In genomic region chr6:16369989-16370388, GRCh38 we compare ENCODE assay signal across 1 cellular context.
A peak's percentile ranks its signal among the peaks of the same experiment; 100 is the strongest.
TF ChIP-seq lines count a peak whose summit lies in the region.

No MANE protein-coding gene starts in this region.

TF ChIP-seq in SK-N-SH, 30 proteins besides CTCF, POLR2A, EP300 and RAD21 (continued from another document):
- TF ChIP-seq USF1 (IDR thresholded peaks at IDR 0.05; ENCODE audit: borderline replicate concordance, low read depth) (no peak), POLR2AphosphoS5 (IDR thresholded peaks at IDR 0.05; ENCODE audit: low read depth, low read length) (no peak), JUND (IDR thresholded peaks at IDR 0.05) (no peak), FOSL2 (IDR thresholded peaks at IDR 0.05; ENCODE audit: borderline replicate concordance, low read depth) (no peak), GABPA (IDR thresholded peaks at IDR 0.05; ENCODE audit: low read depth) (no peak), MAX (IDR thresholded peaks at IDR 0.05; ENCODE audit: low read depth) (no peak), MEF2A (IDR thresholded peaks at IDR 0.05; ENCODE audit: borderline replicate concordance, low read depth) (no peak), TCF12 (IDR thresholded peaks at IDR 0.05) (peak; percentile 51; the same call in 1 of the 2 replicates), NRF1 (IDR thresholded peaks at IDR 0.05; ENCODE audit: low read depth, low read length) (no peak), RFX5 (IDR thresholded peaks at IDR 0.05; ENCODE audit: low read length) (no peak), MXI1 (IDR thresholded peaks at IDR 0.05; ENCODE audit: low read depth, low read length) (no peak; the same call in 1 of the 2 replicates), SIN3A (IDR thresholded peaks at IDR 0.05; ENCODE audit: borderline replicate concordance, low read depth, low read length) (no peak), FOXM1 (IDR thresholded peaks at IDR 0.05; ENCODE audit: low read depth) (no peak), ZBTB33 (IDR thresholded peaks at IDR 0.05; ENCODE audit: borderline replicate concordance, low read depth) (no peak), NFIC (IDR thresholded peaks at IDR 0.05; ENCODE audit: borderline replicate concordance) (no peak), PBX3 (IDR thresholded peaks at IDR 0.05) (no peak), IRF3 (IDR thresholded peaks at IDR 0.05; ENCODE audit: low read depth, low read length) (no peak), ELF1 (IDR thresholded peaks at IDR 0.05) (no peak), YY1 (IDR thresholded peaks at IDR 0.05; ENCODE audit: low read depth) (no peak), EZH2phosphoT487 (IDR thresholded peaks at IDR 0.05; ENCODE audit: borderline replicate concordance, low read depth) (no peak), SMC3 (IDR thresholded peaks at IDR 0.05; ENCODE audit: low read depth, low read length) (no peak), RCOR1 (IDR thresholded peaks at IDR 0.05; ENCODE audit: low read length) (peak; percentile 92), CHD2 (IDR thresholded peaks at IDR 0.05; ENCODE audit: low read length, partially characterized antibody) (peak; percentile 79)
